8 cellular contexts compared by ENCODE assay signal in genomic region chr11:64235427-64236161, GRCh38. TPM values are rescaled to one million over a fixed set of nuclear protein-coding genes. Genes with fewer than 3 reads are reported as not detected.
DNase-seq lines count a peak whose midpoint lies in the region; ATAC-seq, FAIRE-seq and TF ChIP-seq lines count a peak whose summit lies in the region.

No MANE protein-coding gene starts in this region.

- FAIRE-seq in GM19239 (lab: Jason Lieb, UNC), result no peak

- H3K9me3 ChIP-seq in heart right ventricle (no peaks in the 10 kb centered on the region), mammary epithelial cell (replicated peaks; ENCODE audit: insufficient read depth, low read length) (no peaks in the 10 kb centered on the region), mononuclear cell (ENCODE audit: low read depth, low read length) (no peaks in the 10 kb centered on the region)

- DNase-seq in heart right ventricle (no peak), left ventricle myocardium superior (no peak), mammary epithelial cell (no peak), GM19239 (ENCODE audit: insufficient read length, low spot score) (no peak), C1 segment of cervical spinal cord (lab: John Stamatoyannopoulos, UW) (no peak)
- no peak for DNase-seq in stimulated activated CD4-positive, alpha-beta T cell treated with anti-CD3 and anti-CD28 coated beads, Interleukin-15, amount 100 ng/mL, for 24 hours

- intact Hi-C loops in heart right ventricle (cut with DNase I), result no loop called here
- intact Hi-C loops in left ventricle myocardium superior (cut with micrococcal nuclease), result no loop called here
- intact Hi-C loops in mammary epithelial cell (cut with micrococcal nuclease), result no loop called here

- H3K4me1 ChIP-seq in heart right ventricle (peaks cover 4 to 74% (median 47%) of the 10 kb centered on the region in 9 donors), mammary epithelial cell (ENCODE audit: insufficient read depth, low read length) (peaks cover 34% of the 10 kb centered on the region), mononuclear cell (ENCODE audit: insufficient read depth, low read length) (peaks cover 76% of the 10 kb centered on the region)

- TF ChIP-seq CTCF in heart right ventricle (IDR thresholded peaks at IDR 0.05) (no peak), mammary epithelial cell (conservative IDR thresholded peaks at IDR 0.05 in 1 of 2, IDR thresholded peaks at IDR 0.05 in 1 of 2; ENCODE audit: extremely low read depth in 1 of 2, insufficient read depth in 1 of 2, low read depth in 1 of 2, low read length in 2 of 2) (no peak)

- H3K79me2 ChIP-seq in mammary epithelial cell (ENCODE audit: insufficient read depth, low read length), result peaks cover 12% of the 10 kb centered on the region

- no peak overlapping the region for H3K9ac ChIP-seq in mammary epithelial cell (ENCODE audit: insufficient read depth, low read length)

- H3K4me3 ChIP-seq in heart right ventricle (peak overlapping the region; percentile 53 to 85 (median 72)), mammary epithelial cell (replicated peaks in 1 of 3; ENCODE audit: insufficient read depth in 1 of 3, low read depth in 2 of 3, low read length in 3 of 3) (peak overlapping the region; percentile 45 to 54 (median 51)), mononuclear cell (ENCODE audit: low read length) (peak overlapping the region; percentile 42)

- no TSS peak for BruUV-seq in mammary epithelial cell (replicated peaks; lab: Mats Ljungman, UMichigan)

- H3K36me3 ChIP-seq in heart right ventricle, result peaks cover 0 to 30% (median 0%) of the 10 kb centered on the region in 9 donors
- H3K36me3 ChIP-seq in mammary epithelial cell (ENCODE audit: insufficient read depth, low read length), result peaks cover 7% of the 10 kb centered on the region

- no peak overlapping the region for H2AFZ ChIP-seq in mammary epithelial cell (ENCODE audit: low read depth, low read length)

- ATAC-seq in heart right ventricle, result no peak
- no peak for ATAC-seq in left ventricle myocardium superior
- ATAC-seq in GM21390 (IDR thresholded peaks at IDR 0.05; ENCODE audit: unreplicated experiment), result no peak

- no peaks in the 10 kb centered on the region for H4K20me1 ChIP-seq in mammary epithelial cell (ENCODE audit: insufficient read depth, low read length)

- dilution Hi-C loops in mammary epithelial cell (cut with HindIII; ENCODE audit: low sequenced_read_pairs), result no loop called here

- H3K27ac ChIP-seq in heart right ventricle (peak overlapping the region; percentile 86 to 96 (median 91)), mammary epithelial cell (ENCODE audit: insufficient read depth, low read depth, low read length) (no peak overlapping the region)

- no peaks in the 10 kb centered on the region for H3K27me3 ChIP-seq in heart right ventricle
- H3K27me3 ChIP-seq in mammary epithelial cell (ENCODE audit: insufficient read depth, low read length), result no peaks in the 10 kb centered on the region
- H3K27me3 ChIP-seq in mononuclear cell (ENCODE audit: insufficient read depth, low read length), result no peaks in the 10 kb centered on the region

- in situ Hi-C loops in mammary epithelial cell (cut with MboI; ENCODE audit: low sequenced_read_pairs in 2 of 2), result no loop called here

- H3K4me2 ChIP-seq in mammary epithelial cell (ENCODE audit: insufficient read depth, low read depth, low read length), result peak overlapping the region; percentile 92

- WGBS in heart right ventricle, 2 donors, result 78 to 81% methylated on average over 11 to 12 of the region's 12 CpGs
- WGBS in mammary epithelial cell (ENCODE audit: low coverage, missing lambda C conversion rate), result 100% methylated on average over 2 of the region's 12 CpGs

- CTCF ChIA-PET in mammary epithelial cell (lab: Charles Lee; ENCODE audit: low non-redundant PET), result no interaction called here

RNA-seq across cellular contexts. Expression of gene VEGFB, which starts 1.2 kb away (rescaled TPM):
- total RNA-seq in heart right ventricle (100 to 1,000 TPM; 245 to 353 (median 277) TPM), left ventricle myocardium superior (305 TPM), mammary epithelial cell (10 to 100 TPM; 13.0 to 82.7 TPM), mononuclear cell (9.1 TPM)
- polyA plus RNA-seq in heart right ventricle (100 to 1,000 TPM; 158 to 291 TPM), mammary epithelial cell (20.4 TPM)
- polyA minus RNA-seq in mammary epithelial cell, result 69.9 TPM

RNA-seq across cellular contexts. Expression of gene DNAJC4, which starts 5.2 kb away (rescaled TPM):
- total RNA-seq in heart right ventricle, result 10 to 100 TPM; 46.6 to 64.7 (median 52.0) TPM
- polyA plus RNA-seq in heart right ventricle, result 100 to 1,000 TPM in 1 of 2 donors, 10 to 100 TPM in 1; 48.0 to 173 TPM
- total RNA-seq in left ventricle myocardium superior, result 59.1 TPM
- 10 to 100 TPM; 10.2 to 15.6 TPM for total RNA-seq in mammary epithelial cell
- 10.9 TPM for polyA plus RNA-seq in mammary epithelial cell
- 3.1 TPM for polyA minus RNA-seq in mammary epithelial cell
- 13.1 TPM for total RNA-seq in mononuclear cell

RNA-seq across cellular contexts. Expression of gene FKBP2, which starts 5.3 kb away (rescaled TPM):
- total RNA-seq in heart right ventricle, result 10 to 100 TPM; 40.2 to 82.0 (median 45.9) TPM
- polyA plus RNA-seq in heart right ventricle, result 100 to 1,000 TPM; 376 to 404 TPM
- 50.0 TPM for total RNA-seq in left ventricle myocardium superior
- total RNA-seq in mammary epithelial cell, result 10 to 100 TPM; 15.5 to 59.6 TPM
- polyA plus RNA-seq in mammary epithelial cell, result 55.7 TPM
- 56.6 TPM for polyA minus RNA-seq in mammary epithelial cell
- total RNA-seq in mononuclear cell, result 8.1 TPM

RNA-seq across cellular contexts. Expression of gene NUDT22, which starts 9.5 kb away (rescaled TPM):
- total RNA-seq in heart right ventricle, result 10 to 100 TPM; 57.3 to 85.6 (median 71.0) TPM
- 10 to 100 TPM; 93.0 to 95.2 TPM for polyA plus RNA-seq in heart right ventricle
- 73.9 TPM for total RNA-seq in left ventricle myocardium superior
- 10 to 100 TPM; 52.5 to 64.7 TPM for total RNA-seq in mammary epithelial cell
- 37.2 TPM for polyA plus RNA-seq in mammary epithelial cell
- 61.6 TPM for polyA minus RNA-seq in mammary epithelial cell
- total RNA-seq in mononuclear cell, result 19.4 TPM

RNA-seq across cellular contexts. Expression of gene TRPT1, which starts 9.6 kb away (rescaled TPM):
- total RNA-seq in heart right ventricle (10 to 100 TPM; 50.5 to 81.7 (median 61.4) TPM), left ventricle myocardium superior (84.9 TPM), mammary epithelial cell (10 to 100 TPM; 21.5 to 36.0 TPM), mononuclear cell (5.2 TPM)
- polyA plus RNA-seq in heart right ventricle (100 to 1,000 TPM in 1 of 2 donors, 10 to 100 TPM in 1; 87.2 to 188 TPM), mammary epithelial cell (37.2 TPM)
- polyA minus RNA-seq in mammary epithelial cell, result 37.3 TPM
